Comparison of ENCODE assay signal across 23 cellular contexts in the genomic region with DNA sequence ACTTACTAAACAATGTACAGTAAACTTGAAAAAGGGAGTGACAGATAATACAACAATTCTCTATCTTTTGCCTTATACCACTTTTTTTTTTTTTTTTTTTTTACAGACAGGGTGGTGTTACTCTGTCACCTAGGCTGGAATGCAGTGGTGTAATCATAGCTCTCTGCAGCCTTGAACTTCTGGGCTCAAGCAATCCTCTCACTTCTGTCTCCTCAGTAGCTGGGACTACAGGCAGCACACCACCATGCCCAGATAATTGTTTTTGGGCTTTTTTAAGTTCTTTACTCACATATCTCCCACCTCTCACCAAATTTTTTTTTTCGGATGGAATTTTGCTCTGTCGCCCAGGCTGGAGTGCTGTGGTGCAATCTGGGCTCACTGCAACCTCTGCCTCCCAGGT.
"Had no signal": no experiment of that assay in that cellular context is flagged by ENCODE, and none has a peak within 500 bp of the region (broad histone marks: within the 10 kb centered on the region; RNA-seq: fewer than 3 reads in every experiment).

No MANE protein-coding gene starts in this region.

- H3K9me3 ChIP-seq: MG63, SJSA1 had no signal

- H3K36me3 ChIP-seq: MG63, SJSA1 had no signal

- H3K4me3 ChIP-seq: MG63, SJSA1, SK-N-MC had no signal

- H3K27ac ChIP-seq: SJSA1, SK-N-MC had no signal

- DNase-seq: IMR-90, Karpas-422, KG1, MG63, NCI-H1092, NCI-H1105 treated with DMSO at 0.1 percent for 48 hours, NCI-H1417 treated with DMSO at 0.1 percent for 48 hours, NCI-H146, NCI-H1694 treated with DMSO at 0.1 percent for 48 hours, NCI-H1930, NCI-H2081, NCI-H2171, NCI-H226, NCI-H446, NCI-H510A, NCI-H524 treated with DMSO at 0.1 percent for 48 hours, NCI-H69, NCI-H774, Right ventricle myocardium superior, RPMI8226, SIG-M5 had no signal
